14 cellular contexts compared by ENCODE assay signal in the genomic region with DNA sequence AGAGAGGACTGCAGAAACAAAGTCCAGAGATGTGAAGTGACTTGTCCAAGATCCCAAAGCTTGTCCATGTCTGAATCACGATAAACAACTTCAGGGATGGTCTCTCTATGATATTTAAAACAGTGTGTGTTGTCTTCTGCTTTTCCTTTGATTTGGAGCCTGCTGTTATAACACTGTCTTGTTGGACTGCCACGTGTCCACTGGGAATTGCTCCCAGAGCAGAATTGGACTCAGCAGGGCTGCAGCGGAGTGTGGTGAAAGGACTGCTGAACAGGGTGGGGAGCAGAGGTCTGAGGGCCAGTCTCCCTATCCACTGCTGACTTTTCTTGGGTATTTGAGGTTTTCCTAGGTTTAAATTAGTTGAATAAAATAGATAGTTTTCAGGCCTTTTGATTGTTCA.
"Had no signal": no experiment of that assay in that cellular context is flagged by ENCODE, and none has a peak within 500 bp of the region (broad histone marks: within the 10 kb centered on the region; RNA-seq: fewer than 3 reads in every experiment).

No MANE protein-coding gene starts in this region.

- H3K27ac ChIP-seq: body of pancreas, neutrophil had no signal

- H3K4me3 ChIP-seq: body of pancreas, mucosa of descending colon, skin epidermis had no signal

- H3K9me3 Mint-ChIP-seq: activated CD4-positive, alpha-beta memory T cell treated with anti-CD3 and anti-CD28 coated beads, Interleukin-2, amount 10 ng/mL, durations not matched to agents 7 days and 5 days; activated naive CD4-positive, alpha-beta T cell treated with anti-CD3 and anti-CD28 coated beads, Interleukin-2, amount 50 U/mL, for 24 hours; WTC11 had no signal

- H3K9me3 ChIP-seq: body of pancreas, mucosa of descending colon, neutrophil had no signal

- H3K36me3 Mint-ChIP-seq: activated naive CD4-positive, alpha-beta T cell treated with anti-CD3 and anti-CD28 coated beads, Interleukin-2, amount 50 U/mL, for 24 hours; naive thymus-derived CD4-positive, alpha-beta T cell; WTC11 had no signal

- ATAC-seq: body of pancreas; mucosa of descending colon; naive thymus-derived CD4-positive, alpha-beta T cell; stimulated activated naive CD8-positive, alpha-beta T cell treated with anti-CD3 and anti-CD28 coated beads, Interleukin-15, Interleukin-2, amounts not matched to agents 100 U/mL and 50 U/mL, for 24 hours; WTC11 had no signal

- H3K27me3 Mint-ChIP-seq: activated CD4-positive, alpha-beta memory T cell treated with anti-CD3 and anti-CD28 coated beads, Interleukin-2, amount 10 ng/mL, durations not matched to agents 7 days and 5 days; activated naive CD4-positive, alpha-beta T cell treated with anti-CD3 and anti-CD28 coated beads, Interleukin-2, amount 50 U/mL, for 24 hours; activated T-cell treated with anti-CD3 and anti-CD28 coated beads, Interleukin-2, amount 50 U/mL, for 24 hours had no signal

- H3K4me3 Mint-ChIP-seq: activated CD4-positive, alpha-beta memory T cell treated with anti-CD3 and anti-CD28 coated beads, Interleukin-2, amount 10 ng/mL, durations not matched to agents 7 days and 5 days; activated naive CD4-positive, alpha-beta T cell treated with anti-CD3 and anti-CD28 coated beads, Interleukin-2, amount 50 U/mL, for 24 hours; activated T-cell treated with anti-CD3 and anti-CD28 coated beads, Interleukin-2, amount 50 U/mL, for 24 hours; naive thymus-derived CD4-positive, alpha-beta T cell; WTC11 had no signal

- H3K27ac Mint-ChIP-seq: activated CD4-positive, alpha-beta memory T cell treated with anti-CD3 and anti-CD28 coated beads, Interleukin-2, amount 10 ng/mL, durations not matched to agents 7 days and 5 days; activated naive CD4-positive, alpha-beta T cell treated with anti-CD3 and anti-CD28 coated beads, Interleukin-2, amount 50 U/mL, for 24 hours; activated T-cell treated with anti-CD3 and anti-CD28 coated beads, Interleukin-2, amount 50 U/mL, for 24 hours; WTC11 had no signal

- H3K27me3 ChIP-seq: body of pancreas, neutrophil had no signal

- DNase-seq: activated CD4-positive, alpha-beta memory T cell treated with anti-CD3 and anti-CD28 coated beads, Interleukin-2, amount 10 ng/mL, durations not matched to agents 7 days and 5 days; activated CD4-positive, alpha-beta T cell treated with anti-CD3 and anti-CD28 coated beads for 4 hours; activated T-cell treated with anti-CD3 and anti-CD28 coated beads, Interleukin-2, amount 50 U/mL, for 24 hours; body of pancreas; naive thymus-derived CD4-positive, alpha-beta T cell; retina; stimulated activated CD4-positive, alpha-beta T cell treated with anti-CD3 and anti-CD28 coated beads, Interleukin-4, amount 100 ng/mL, for 24 hours; stimulated activated CD8-positive, alpha-beta memory T cell treated with anti-CD3 and anti-CD28 coated beads, Interleukin-4, amount 100 ng/mL, for 48 hours; stimulated activated naive CD8-positive, alpha-beta T cell treated with anti-CD3 and anti-CD28 coated beads, Interleukin-15, Interleukin-2, amounts not matched to agents 100 U/mL and 50 U/mL, for 24 hours had no signal
